9 cellular contexts compared by ENCODE assay signal in the genomic region with DNA sequence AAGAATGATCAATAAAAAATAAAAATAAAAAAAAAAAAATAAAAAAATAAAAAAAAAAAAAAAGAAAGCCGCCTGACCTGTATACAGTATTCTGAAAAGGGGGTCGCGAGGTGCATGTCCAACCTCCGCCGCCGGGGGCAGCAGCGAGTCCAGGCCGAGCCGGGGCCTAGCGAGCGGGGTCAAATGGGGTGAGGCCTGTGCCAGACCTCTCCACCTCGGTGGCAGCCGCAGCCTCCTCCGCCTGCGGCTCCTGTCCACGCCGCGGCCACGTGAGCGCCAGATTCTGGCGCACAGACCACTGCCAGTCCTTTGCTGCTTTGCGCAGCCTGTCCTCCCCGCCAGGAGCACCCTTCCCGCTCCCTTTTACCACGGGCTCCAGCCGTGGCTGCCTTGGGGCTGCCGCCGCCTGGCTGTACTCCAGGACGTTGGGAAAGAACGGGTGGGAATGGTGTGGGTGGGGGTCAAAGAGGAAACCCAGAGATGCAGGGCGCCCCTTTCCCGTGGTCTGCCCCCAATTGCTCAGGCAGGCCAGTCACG. TPM values are rescaled to one million over a fixed set of nuclear protein-coding genes. Genes with fewer than 3 reads are reported as not detected.
A peak's percentile ranks its signal among the peaks of the same experiment; 100 is the strongest.
DNase-seq lines count a peak whose midpoint lies in the region; ATAC-seq and TF ChIP-seq lines count a peak whose summit lies in the region.
"Had no signal": no experiment of that assay in that cellular context is flagged by ENCODE, and none has a peak within 500 bp of the region (broad histone marks: within the 10 kb centered on the region; RNA-seq: fewer than 3 reads in every experiment).

No MANE protein-coding gene starts in this region.

- H3K9ac ChIP-seq in mesenchymal stem cell (ENCODE audit: low read length), result peak overlapping the region; percentile 62

- H2AK5ac ChIP-seq in mesenchymal stem cell (ENCODE audit: low read length, severe bottlenecking), result no peak overlapping the region

- H3K4ac ChIP-seq in mesenchymal stem cell (ENCODE audit: low read depth in 1 of 2, low read length in 2 of 2), result peak overlapping the region in 1 of 2 experiments; percentile 73

- H2BK5ac ChIP-seq in mesenchymal stem cell (ENCODE audit: low read depth, low read length, poor library complexity, severe bottlenecking), result no peak overlapping the region

- H3K27me3 ChIP-seq in mesenchymal stem cell (ENCODE audit: control insufficient read depth in 1 of 2, insufficient read depth in 1 of 2, low read length in 2 of 2), result no peaks in the 10 kb centered on the region

- H3K4me1 ChIP-seq in mesenchymal stem cell (ENCODE audit: control insufficient read depth, insufficient read depth, low read depth, low read length), result peaks cover 25% of the 10 kb centered on the region

- DNase-seq in NCI-H2171 (lab: John Stamatoyannopoulos, UW), result peak; percentile 18
- DNase-seq in activated CD4-positive, alpha-beta T cell treated with anti-CD3 and anti-CD28 coated beads, Interleukin-2, amount 50 U/mL, for 24 hours (ENCODE audit: low read depth in 1 of 2, low spot score in 1 of 2), result peak; percentile 60 to 68
- DNase-seq in dermis microvascular lymphatic vessel endothelial cell (ENCODE audit: low read depth in 2 of 2), result peak; percentile 18 to 50
- peak; percentile 63 for DNase-seq in mesenchymal stem cell
- peak; percentile 56 to 58 for DNase-seq in stimulated activated CD8-positive, alpha-beta memory T cell treated with anti-CD3 and anti-CD28 coated beads, Interleukin-15, amount 100 ng/mL, for 4 hours (ENCODE audit: low read depth in 2 of 2)

- peak overlapping the region; percentile 70 for H4K91ac ChIP-seq in mesenchymal stem cell (ENCODE audit: low read length)

- no peak overlapping the region for H3K4me3 ChIP-seq in mesenchymal stem cell (ENCODE audit: insufficient read depth in 1 of 2, low read depth in 1 of 2, low read length in 2 of 2)
- H3K4me3 ChIP-seq: SK-N-MC had no signal

- ATAC-seq in GM19467 (IDR thresholded peaks at IDR 0.05; ENCODE audit: unreplicated experiment) (peak; percentile 52), HG03439 (IDR thresholded peaks at IDR 0.05; ENCODE audit: unreplicated experiment) (no peak)

- peak overlapping the region; percentile 64 to 73 for H3K18ac ChIP-seq in mesenchymal stem cell (ENCODE audit: low read depth in 1 of 2, low read length in 2 of 2)

- peaks cover 15 to 18% of the 10 kb centered on the region in 2 experiments for H3K36me3 ChIP-seq in mesenchymal stem cell (ENCODE audit: control insufficient read depth in 1 of 2, insufficient read depth in 2 of 2, low read depth in 1 of 2, low read length in 2 of 2)

- no peak overlapping the region for H2BK15ac ChIP-seq in mesenchymal stem cell (ENCODE audit: low read depth, poor library complexity, severe bottlenecking)

- no peaks in the 10 kb centered on the region for H3K9me3 ChIP-seq in mesenchymal stem cell (ENCODE audit: control insufficient read depth, low read length)

- peak overlapping the region; percentile 85 for H2AFZ ChIP-seq in mesenchymal stem cell (ENCODE audit: low read depth, low read length)

- peak overlapping the region; percentile 92 for H4K8ac ChIP-seq in mesenchymal stem cell (ENCODE audit: low read length)

- peaks cover 23% of the 10 kb centered on the region for H3K79me1 ChIP-seq in mesenchymal stem cell (replicated peaks; ENCODE audit: low read length, poor library complexity, severe bottlenecking)

- H3K27ac ChIP-seq in C4-2B, result peak overlapping the region; percentile 60
- H3K27ac ChIP-seq in mesenchymal stem cell (ENCODE audit: low read length, poor library complexity, severe bottlenecking), result no peak overlapping the region
- H3K27ac ChIP-seq: SK-N-MC had no signal

- H2BK120ac ChIP-seq in mesenchymal stem cell (ENCODE audit: low read depth, low read length), result no peak overlapping the region

- peak; percentile 97 for TF ChIP-seq CTCF in C4-2B (conservative IDR thresholded peaks at IDR 0.05)

- WGBS in mesenchymal stem cell, result 29% methylated on average over 30 of the region's 33 CpGs

- no peak overlapping the region for H3K23ac ChIP-seq in mesenchymal stem cell (ENCODE audit: low read length in 2 of 2)

- H3K14ac ChIP-seq in mesenchymal stem cell (ENCODE audit: low read length in 2 of 2), result no peak overlapping the region

- peak overlapping the region; percentile 37 for H3K4me2 ChIP-seq in mesenchymal stem cell (ENCODE audit: low read length, poor library complexity, severe bottlenecking)

- peak overlapping the region in 1 of 2 experiments; percentile 21 for H2BK12ac ChIP-seq in mesenchymal stem cell (ENCODE audit: low read length in 2 of 2)

RNA-seq across cellular contexts. Expression of gene BCKDK, which starts 2.4 kb away (rescaled TPM):
- 9.8 and 20.0 TPM in 2 replicates for total RNA-seq in dermis microvascular lymphatic vessel endothelial cell
- polyA plus RNA-seq in mesenchymal stem cell (2013, experiment 1 of 2), result 43.8 TPM
- 43.8 TPM for polyA plus RNA-seq in mesenchymal stem cell (2013, experiment 2 of 2)

RNA-seq across cellular contexts. Expression of gene VKORC1, which starts 11.1 kb away (rescaled TPM):
- total RNA-seq in dermis microvascular lymphatic vessel endothelial cell, result 59.8 and 74.6 TPM in 2 replicates
- polyA plus RNA-seq in mesenchymal stem cell (2013, experiment 1 of 2), result 237 TPM
- 255 TPM for polyA plus RNA-seq in mesenchymal stem cell (2013, experiment 2 of 2)

RNA-seq across cellular contexts. Expression of gene KAT8, which starts 11.7 kb away (rescaled TPM):
- total RNA-seq in dermis microvascular lymphatic vessel endothelial cell, result 30.3 and 37.4 TPM in 2 replicates
- 21.2 TPM for polyA plus RNA-seq in mesenchymal stem cell (2013, experiment 1 of 2)
- polyA plus RNA-seq in mesenchymal stem cell (2013, experiment 2 of 2), result 20.3 TPM

RNA-seq across cellular contexts. Expression of gene PRSS53, which starts 17.0 kb away (rescaled TPM):
- 0.38 and 0.39 TPM in 2 replicates for total RNA-seq in dermis microvascular lymphatic vessel endothelial cell
- polyA plus RNA-seq in mesenchymal stem cell (2013, experiment 1 of 2), result 2.1 TPM
- polyA plus RNA-seq in mesenchymal stem cell (2013, experiment 2 of 2), result 2.1 TPM

RNA-seq across cellular contexts. Expression of gene PRSS8, which starts 29.8 kb away (rescaled TPM):
- total RNA-seq in dermis microvascular lymphatic vessel endothelial cell, result not detected in 2 replicates
- not detected for polyA plus RNA-seq in mesenchymal stem cell (2013, experiment 1 of 2)
- polyA plus RNA-seq in mesenchymal stem cell (2013, experiment 2 of 2), result not detected
